Comparison of ENCODE assay signal across 18 cellular contexts in genomic region chr1:229298420-229298819, GRCh38. TPM values are rescaled to one million over a fixed set of nuclear protein-coding genes. Genes with fewer than 3 reads are reported as not detected.
A peak's percentile ranks its signal among the peaks of the same experiment; 100 is the strongest.
DNase-seq lines count a peak whose midpoint lies in the region; ATAC-seq and TF ChIP-seq lines count a peak whose summit lies in the region.
"Had no signal": no experiment of that assay in that cellular context is flagged by ENCODE, and none has a peak within 500 bp of the region (broad histone marks: within the 10 kb centered on the region; RNA-seq: fewer than 3 reads in every experiment).

No MANE protein-coding gene starts in this region.

- H3K9me3 ChIP-seq in right lobe of liver: no peaks in the 10 kb centered on the region
- H3K9me3 ChIP-seq in MG63: no peaks in the 10 kb centered on the region
- H3K9me3 ChIP-seq: BE2C; BLaER1 treated with 17β-estradiol and CSF1 and Interleukin-3, amounts not matched to agents 10 nM and 100 nM had no signal

- peak overlapping the region in 2 of 3 donors; percentile 25 to 54 for H3K27ac ChIP-seq in right lobe of liver
- H3K27ac ChIP-seq: 22Rv1; BLaER1 treated with 17β-estradiol and CSF1 and Interleukin-3, amounts not matched to agents 10 nM and 100 nM had no signal

- peak; percentile 18 for DNase-seq in NCI-H2227 treated with DMSO at 0.1 percent for 48 hours (lab: John Stamatoyannopoulos, UW)
- no peak for DNase-seq in NCI-H2227 (lab: John Stamatoyannopoulos, UW; ENCODE audit: unreplicated experiment)
- peak; percentile 76 for DNase-seq in left lobe of liver (ENCODE audit: low spot score)
- DNase-seq in right lobe of liver: peak in 1 of 3 donors; percentile 82
- DNase-seq in SIG-M5 (lab: John Stamatoyannopoulos, UW): no peak
- DNase-seq in MG63: no peak
- DNase-seq: BE2C; Calu3; CD4-positive, alpha-beta T cell; CD8-positive, alpha-beta memory T cell; DMS153; DND-41; H9 had no signal

- peaks cover 0 to 41% (median 10%) of the 10 kb centered on the region in 4 donors for H3K36me3 ChIP-seq in right lobe of liver
- H3K36me3 ChIP-seq in MG63: peaks cover 9% of the 10 kb centered on the region; the same call in 1 of the 2 replicates

- peak; percentile 80 for ATAC-seq in left lobe of liver
- ATAC-seq in right lobe of liver: peak; percentile 74 to 85 (median 82)
- ATAC-seq: GM12878, GM23338, HCT116 had no signal

- TF ChIP-seq POLR2A in right lobe of liver (IDR thresholded peaks at IDR 0.05): no peak

- intact Hi-C loops in right lobe of liver (cut with DNase I): no loop called here

- H3K4me1 ChIP-seq in right lobe of liver: peaks cover 0 to 18% (median 2%) of the 10 kb centered on the region in 4 donors
- H3K4me1 ChIP-seq: BE2C had no signal

- no peak for TF ChIP-seq CTCF in right lobe of liver (IDR thresholded peaks at IDR 0.05)

- no peak overlapping the region for H3K4me3 ChIP-seq in right lobe of liver
- no peak overlapping the region for H3K4me3 ChIP-seq in MG63
- H3K4me3 ChIP-seq: BLaER1 treated with 17β-estradiol and CSF1 and Interleukin-3, amounts not matched to agents 10 nM and 100 nM; GM12878; GM23338 had no signal

- no peaks in the 10 kb centered on the region for H3K27me3 ChIP-seq in right lobe of liver
- H3K27me3 ChIP-seq in MG63: no peaks in the 10 kb centered on the region
- H3K27me3 ChIP-seq: BE2C; BLaER1 treated with 17β-estradiol and CSF1 and Interleukin-3, amounts not matched to agents 10 nM and 100 nM had no signal

RNA-seq across cellular contexts. Expression of gene RAB4A, which starts 27.5 kb away (rescaled TPM):
- total RNA-seq in left lobe of liver (63.7 TPM), right lobe of liver (10 to 100 TPM; 23.3 to 66.4 (median 50.0) TPM)
- total RNA-seq in MG63 (2014; rRNA removed; shearing (Covaris generic); ENCODE audit: low replicate concordance): 62.7 and 73.9 TPM in 2 replicates

RNA-seq across cellular contexts. Expression of gene CCSAP, which starts 44.4 kb away (rescaled TPM):
- total RNA-seq in left lobe of liver (1.9 TPM), right lobe of liver (1 to 10 TPM; 1.4 to 3.2 (median 1.7) TPM)
- total RNA-seq in MG63 (2014; rRNA removed; shearing (Covaris generic); ENCODE audit: low replicate concordance): 6.1 and 10.3 TPM in 2 replicates

Comparison
In these comparisons a context has a peak if more than half of its experiments do, and no peak if none do; other contexts are left out.
1. DNase-seq: peak in NCI-H2227 treated with DMSO at 0.1 percent for 48 hours (single experiment) and left lobe of liver (single experiment); none in NCI-H2227 (single experiment), SIG-M5 (single experiment) and MG63 (single experiment).